Comparison of ENCODE assay signal across 1 cellular context in genomic region chr2:181891966-181892794, GRCh38.
TF ChIP-seq lines count a peak whose summit lies in the region.

No MANE protein-coding gene starts in this region.

TF ChIP-seq in GM12878, 131 proteins besides CTCF, POLR2A, EP300 and RAD21 (continued from another document):
- TF ChIP-seq CUX1 (IDR thresholded peaks at IDR 0.05; ENCODE audit: insufficient replicate concordance, low read depth, low read length), result no peak
- no peak for TF ChIP-seq BMI1 (IDR thresholded peaks at IDR 0.05; ENCODE audit: borderline replicate concordance)
- no peak for TF ChIP-seq SREBF1 (IDR thresholded peaks at IDR 0.05; ENCODE audit: low read length)
- no peak; the same call in 1 of the 2 replicates for TF ChIP-seq NBN (IDR thresholded peaks at IDR 0.05)
